8 cellular contexts compared by ENCODE assay signal in the genomic region with DNA sequence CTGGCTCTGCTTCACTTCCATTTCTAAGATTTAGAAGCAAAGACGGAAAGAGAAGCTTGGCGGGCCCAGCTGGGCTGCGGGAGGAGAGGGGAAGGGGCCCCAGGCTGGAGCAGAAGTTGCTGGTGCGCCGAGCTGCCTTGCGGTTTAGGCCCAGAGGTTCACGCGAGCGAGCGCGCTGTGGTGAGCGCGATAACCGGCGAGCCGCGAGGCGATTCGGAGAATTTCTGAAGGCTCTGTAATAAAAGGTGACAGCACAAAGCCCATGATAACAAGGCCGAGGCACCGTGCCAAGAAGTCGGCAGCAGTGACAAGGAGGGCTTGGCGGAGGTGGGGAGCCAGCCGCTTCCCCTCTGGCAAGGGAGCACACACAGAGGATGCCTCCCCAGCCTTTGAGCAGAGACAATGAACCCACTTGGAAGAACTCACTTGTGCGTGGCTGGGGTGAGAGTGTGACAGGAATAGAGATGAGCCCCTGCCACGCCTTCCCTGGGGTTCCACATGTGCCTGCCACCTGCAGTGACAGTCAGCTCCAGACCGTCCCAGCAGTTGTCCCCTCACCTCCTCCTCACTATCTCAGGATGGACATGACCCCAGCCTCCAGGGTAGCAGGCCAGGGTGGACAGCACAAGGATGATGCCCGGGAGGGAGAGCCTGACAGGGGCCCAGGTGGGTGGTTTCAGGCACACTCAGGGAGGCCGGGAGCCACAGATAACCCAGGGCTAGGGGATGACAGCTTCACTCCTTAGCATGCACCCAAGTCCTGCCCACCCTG.
DNase-seq lines count a peak whose midpoint lies in the region; ATAC-seq and TF ChIP-seq lines count a peak whose summit lies in the region.
"Had no signal": no experiment of that assay in that cellular context is flagged by ENCODE, and none has a peak within 500 bp of the region (broad histone marks: within the 10 kb centered on the region; RNA-seq: fewer than 3 reads in every experiment).

No MANE protein-coding gene starts in this region.

- H3K9me3 ChIP-seq in right cardiac atrium (ENCODE audit: control insufficient read depth, low read length) = no peaks in the 10 kb centered on the region
- H3K9me3 ChIP-seq in PC-9 (ENCODE audit: insufficient read depth, low read depth) = no peaks in the 10 kb centered on the region

- H3K4me1 Mint-ChIP-seq in activated CD4-positive, alpha-beta memory T cell treated with anti-CD3 and anti-CD28 coated beads for 36 hours (ENCODE audit: low read depth) = peaks cover 30% of the 10 kb centered on the region
- no peaks in the 10 kb centered on the region for H3K4me1 Mint-ChIP-seq in HFFc6 (ENCODE audit: low read depth)

- WGBS in right cardiac atrium = 20% methylated on average over 29 of the region's 29 CpGs

- H3K4me3 ChIP-seq in right cardiac atrium (ENCODE audit: low read length) (no peak overlapping the region), PC-9 (no peak overlapping the region)

- CTCF ChIA-PET in activated CD4-positive, alpha-beta memory T cell treated with anti-CD3 and anti-CD28 coated beads for 36 hours (lab: Charles Lee) = interaction anchor here (1.0 kb wide), 1 partner anchor 19 kb away, joined by 4 read pairs; no protein-coding TSS in a partner anchor
- CTCF ChIA-PET in PC-9 (lab: Charles Lee) = interaction anchor here (0.6 kb wide), 1 partner anchor 858 kb away, joined by 7 read pairs; no protein-coding TSS in a partner anchor

- H3K27ac ChIP-seq in right cardiac atrium (ENCODE audit: low read length) (no peak overlapping the region), PC-9 (no peak overlapping the region)

- H3F3A ChIP-seq in PC-9 (ENCODE audit: insufficient read depth, low read depth) = no peaks in the 10 kb centered on the region; the same call in 1 of the 2 replicates

- no peak for TF ChIP-seq CTCF in PC-9 (conservative IDR thresholded peaks at IDR 0.05)
- no peak for TF ChIP-seq CTCF in HFFc6 (IDR thresholded peaks at IDR 0.05)

- H3K4me1 ChIP-seq in right cardiac atrium (ENCODE audit: control insufficient read depth, insufficient read depth, low read length) = peaks cover 3% of the 10 kb centered on the region
- peaks cover 10% of the 10 kb centered on the region for H3K4me1 ChIP-seq in PC-9 (replicated peaks; ENCODE audit: insufficient read depth)

- peak; percentile 13 to 25 for ATAC-seq in right cardiac atrium
- no peak for ATAC-seq in GM18502 (IDR thresholded peaks at IDR 0.05; ENCODE audit: poor library complexity, unreplicated experiment)
- ATAC-seq: HCT116 had no signal

- POLR2A ChIA-PET in activated CD4-positive, alpha-beta memory T cell treated with anti-CD3 and anti-CD28 coated beads for 36 hours (lab: Charles Lee) = interaction anchor here (1.5 kb wide), 1 partner anchor 42 kb away, joined by 3 read pairs; no protein-coding TSS in a partner anchor
- POLR2A ChIA-PET in PC-9 (lab: Charles Lee; ENCODE audit: unreplicated experiment) = no interaction called here

- intact Hi-C loops in activated CD4-positive, alpha-beta memory T cell treated with anti-CD3 and anti-CD28 coated beads for 36 hours (cut with micrococcal nuclease) = no loop called here
- intact Hi-C loops in right cardiac atrium (cut with DNase I) = no loop called here
- intact Hi-C loops in PC-9 (cut with micrococcal nuclease; ENCODE audit: unreplicated experiment) = no loop called here

- BruUV-seq in PC-9 (replicated peaks; lab: Mats Ljungman, UMichigan) = no TSS peak

- H3K36me3 Mint-ChIP-seq in activated CD4-positive, alpha-beta memory T cell treated with anti-CD3 and anti-CD28 coated beads for 36 hours = no peaks in the 10 kb centered on the region
- no peaks in the 10 kb centered on the region; the same call in 1 of the 2 replicates for H3K36me3 Mint-ChIP-seq in HFFc6 (ENCODE audit: low read depth)

- no peaks in the 10 kb centered on the region for H3K9me3 Mint-ChIP-seq in activated CD4-positive, alpha-beta memory T cell treated with anti-CD3 and anti-CD28 coated beads for 36 hours
- no peaks in the 10 kb centered on the region for H3K9me3 Mint-ChIP-seq in HFFc6

- H3K4me2 ChIP-seq in PC-9 = no peak overlapping the region

- H3K27ac Mint-ChIP-seq in activated CD4-positive, alpha-beta memory T cell treated with anti-CD3 and anti-CD28 coated beads for 36 hours = no peak overlapping the region
- no peak overlapping the region for H3K27ac Mint-ChIP-seq in HFFc6

- no peak overlapping the region for H3K4me3 Mint-ChIP-seq in activated CD4-positive, alpha-beta memory T cell treated with anti-CD3 and anti-CD28 coated beads for 36 hours
- H3K4me3 Mint-ChIP-seq in HFFc6 = no peak overlapping the region

- no peak overlapping the region for H2AFZ ChIP-seq in PC-9

- no peaks in the 10 kb centered on the region for H3K36me3 ChIP-seq in PC-9 (ENCODE audit: low read depth)

- H3K9me2 ChIP-seq in PC-9 (ENCODE audit: insufficient read depth) = no peaks in the 10 kb centered on the region

- H4K20me1 ChIP-seq in PC-9 (ENCODE audit: insufficient read depth) = no peaks in the 10 kb centered on the region

- H3K27me3 ChIP-seq in right cardiac atrium (ENCODE audit: control insufficient read depth, insufficient read depth) (no peaks in the 10 kb centered on the region), PC-9 (ENCODE audit: insufficient read depth, low read depth) (no peaks in the 10 kb centered on the region)

- H3K27me3 Mint-ChIP-seq in activated CD4-positive, alpha-beta memory T cell treated with anti-CD3 and anti-CD28 coated beads for 36 hours = peaks cover 18% of the 10 kb centered on the region
- peaks cover 57% of the 10 kb centered on the region for H3K27me3 Mint-ChIP-seq in HFFc6 (ENCODE audit: insufficient read depth)

- no peaks in the 10 kb centered on the region for H3K79me2 ChIP-seq in PC-9 (ENCODE audit: low read depth)

- DNase-seq in NCI-H2227 (lab: John Stamatoyannopoulos, UW; ENCODE audit: unreplicated experiment) = peak; percentile 57
- DNase-seq in activated CD4-positive, alpha-beta memory T cell treated with anti-CD3 and anti-CD28 coated beads for 36 hours = peak; percentile 49
- DNase-seq in right cardiac atrium = peak; percentile 41 to 81 (median 76)
- peak; percentile 13 for DNase-seq in stimulated activated naive CD4-positive, alpha-beta T cell treated with Interleukin-2 at 50 U/mL for 16 hours (lab: John Stamatoyannopoulos, UW)
- no peak for DNase-seq in PC-9
- no peak for DNase-seq in HFFc6

Comparison
In these comparisons a context has a peak if more than half of its experiments do, and no peak if none do; other contexts are left out.
1. DNase-seq: peak in NCI-H2227 (single experiment), activated CD4-positive, alpha-beta memory T cell treated with anti-CD3 and anti-CD28 coated beads for 36 hours (single experiment), right cardiac atrium (3 of 3) and stimulated activated naive CD4-positive, alpha-beta T cell treated with Interleukin-2 at 50 U/mL for 16 hours (single experiment); none in PC-9 (0 of 2) and HFFc6 (single experiment).